ENCODE assay signal across 8 cellular contexts in genomic region chr9:4382722-4383317, GRCh38.
A peak's percentile ranks its signal among the peaks of the same experiment; 100 is the strongest.
DNase-seq lines count a peak whose midpoint lies in the region; ATAC-seq, FAIRE-seq and TF ChIP-seq lines count a peak whose summit lies in the region.

No MANE protein-coding gene starts in this region.

- intact Hi-C loops in GM12878 (cut with micrococcal nuclease; ENCODE audit: unreplicated experiment), result loop anchor here (1.0 to 10.0 kb wide), 6 partner anchors 104 to 602 kb away; partner anchors contain the start of gene JAK2
- intact Hi-C loops in lower lobe of right lung (cut with DNase I), result no loop called here

- H3K9me3 ChIP-seq in GM12878 (replicated peaks; ENCODE audit: control insufficient read depth, insufficient read depth, low read length) (no peaks in the 10 kb centered on the region), lower lobe of right lung (no peaks in the 10 kb centered on the region)

- no TSS peak for BruUV-seq in GM12878 (replicated peaks; lab: Mats Ljungman, UMichigan)

- H3K9ac ChIP-seq in GM12878 (ENCODE audit: control insufficient read depth, insufficient read depth, low read length), result no peak overlapping the region

- SMC1A ChIA-PET in GM12878 (lab: Charles Lee; ENCODE audit: uncharacterized antibody, unreplicated experiment), result interaction anchor here (1.0 to 7.4 kb wide), 6 partner anchors 133 to 354 kb away, joined by 3 to 63 read pairs (median 8); no protein-coding TSS in a partner anchor

- WGBS in GM12878 (ENCODE audit: insufficient coverage, insufficient replicate concordance, low lambda C conversion rate, missing lambda C conversion rate), result 9% methylated on average over 4 of the region's 4 CpGs

- CTCF ChIA-PET in GM12878 (lab: Yijun Ruan, JAX), result interaction anchor here (0.6 to 7.0 kb wide), 15 partner anchors 13 to 283 kb away, joined by 3 to 111 read pairs (median 4); partner anchors contain the start of gene SPATA6L

- H3K36me3 ChIP-seq in GM12878 (ENCODE audit: control insufficient read depth in 2 of 2, insufficient read depth in 2 of 2, low read length in 1 of 2) (no peaks in the 10 kb centered on the region), lower lobe of right lung (no peaks in the 10 kb centered on the region)

- H3K4me3 ChIP-seq in GM12878, result no peak overlapping the region
- H3K4me3 ChIP-seq in lower lobe of right lung, result no peak overlapping the region

- RAD21 ChIA-PET in GM12878 (lab: Charles Lee; ENCODE audit: unreplicated experiment), result interaction anchor here (0.9 to 3.7 kb wide), 5 partner anchors 136 to 358 kb away, joined by 3 to 23 read pairs (median 4); no protein-coding TSS in a partner anchor

- no peak for TF ChIP-seq EP300 in GM12878 (IDR thresholded peaks at IDR 0.05; ENCODE audit: borderline replicate concordance in 1 of 2, control insufficient read depth in 1 of 2, low read depth in 2 of 2, low read length in 2 of 2)

- TF ChIP-seq POLR2A in GM12878 (IDR thresholded peaks at IDR 0.05; ENCODE audit: low read depth, low read length) (no peak), GM18505 (IDR thresholded peaks at IDR 0.05; ENCODE audit: borderline replicate concordance, extremely low read depth, insufficient read depth, insufficient read length) (no peak)

- H2AFZ ChIP-seq in GM12878 (ENCODE audit: control insufficient read depth, low read depth, low read length), result peak overlapping the region; percentile 52

- ATAC-seq in GM18870 (IDR thresholded peaks at IDR 0.05; ENCODE audit: unreplicated experiment) (peak; percentile 57), GM12878 (peak; percentile 87), lower lobe of right lung (peak in 1 of 2 donors; percentile 46), GM18505 (IDR thresholded peaks at IDR 0.05; ENCODE audit: unreplicated experiment) (no peak), HG03135 (IDR thresholded peaks at IDR 0.05; ENCODE audit: unreplicated experiment) (no peak)

- FAIRE-seq in GM12878 (lab: Jason Lieb, UNC), result no peak

- H3K4me1 ChIP-seq in GM12878 (ENCODE audit: control insufficient read depth, insufficient read depth, low read length) (peaks cover 5% of the 10 kb centered on the region; the same call in 1 of the 2 replicates), lower lobe of right lung (no peaks in the 10 kb centered on the region)

- TF ChIP-seq CTCF in GM12878 (IDR thresholded peaks at IDR 0.05 in 2 of 3, conservative IDR thresholded peaks at IDR 0.05 in 1 of 3; ENCODE audit: control insufficient read depth in 2 of 3, extremely low read depth in 1 of 3, insufficient read depth in 1 of 3, low read depth in 3 of 3, low read length in 3 of 3), result peak; percentile 51 to 73 (median 58); a peak in 5 of 6 replicates
- peak; percentile 57 for TF ChIP-seq CTCF in lower lobe of right lung (IDR thresholded peaks at IDR 0.05)

- peak; percentile 87 for TF ChIP-seq RAD21 in GM12878 (IDR thresholded peaks at IDR 0.05; ENCODE audit: insufficient read depth, low read depth, low read length)

- H3K4me2 ChIP-seq in GM12878 (ENCODE audit: control insufficient read depth, insufficient read depth), result no peak overlapping the region

- DNase-seq in COLO668 (lab: John Stamatoyannopoulos, UW; ENCODE audit: unreplicated experiment) (peak; percentile 22), NAMALWA (ENCODE audit: low spot score) (peak; percentile 53), GM12878 (ENCODE audit: low read depth, low spot score) (peak; percentile 40), lower lobe of right lung (no peak)
- no peak for DNase-seq in stimulated activated CD4-positive, alpha-beta T cell treated with anti-CD3 and anti-CD28 coated beads, Interleukin-12 subunit alpha, Interleukin-12 subunit beta, amount 100 ng/mL, for 4 hours

- POLR2A ChIA-PET in GM12878 (lab: Charles Lee), result no interaction called here

- H4K20me1 ChIP-seq in GM12878 (ENCODE audit: control insufficient read depth, insufficient read depth), result no peaks in the 10 kb centered on the region

- in situ Hi-C loops in GM12878 (cut with MboI), result loop anchor here (10.0 kb wide), 1 partner anchor 162 kb away; no protein-coding TSS in a partner anchor

- H3K27ac ChIP-seq in GM12878 (ENCODE audit: control insufficient read depth, insufficient read depth), result no peak overlapping the region
- H3K27ac ChIP-seq in lower lobe of right lung, result no peak overlapping the region

- H3K27me3 ChIP-seq in GM12878 (replicated peaks in 1 of 2; ENCODE audit: control insufficient read depth in 2 of 2, insufficient read depth in 2 of 2, low read length in 1 of 2) (no peaks in the 10 kb centered on the region), lower lobe of right lung (ENCODE audit: low read depth) (no peaks in the 10 kb centered on the region)

- H3K79me2 ChIP-seq in GM12878 (ENCODE audit: control insufficient read depth, insufficient read depth, low read length), result no peaks in the 10 kb centered on the region

TF ChIP-seq in GM12878, 131 proteins besides CTCF, POLR2A, EP300 and RAD21 (continues in another document):
- TF ChIP-seq MYB (IDR thresholded peaks at IDR 0.05; ENCODE audit: borderline replicate concordance, low read depth, low read length) (no peak), USF2 (IDR thresholded peaks at IDR 0.05; ENCODE audit: borderline replicate concordance, low read depth, low read length) (no peak), EGR1 (IDR thresholded peaks at IDR 0.05; ENCODE audit: borderline replicate concordance in 1 of 2, low read depth in 2 of 2, low read length in 2 of 2) (no peak), SMC3 (IDR thresholded peaks at IDR 0.05; ENCODE audit: borderline replicate concordance, low read length) (peak; percentile 70; the same call in 1 of the 2 replicates), FOXM1 (IDR thresholded peaks at IDR 0.05; ENCODE audit: low read depth, low read length) (peak; percentile 54; the same call in 1 of the 2 replicates), ZBED1 (IDR thresholded peaks at IDR 0.05; ENCODE audit: borderline replicate concordance) (no peak), ZBTB4 (CRISPR knock-in tag; IDR thresholded peaks at IDR 0.05) (no peak), REST (IDR thresholded peaks at IDR 0.05; ENCODE audit: low read depth, low read length) (no peak)

Comparison
In these comparisons a context has a peak if more than half of its experiments do, and no peak if none do; other contexts are left out.
1. DNase-seq: peak in COLO668 (single experiment), NAMALWA (single experiment) and GM12878 (single experiment); none in lower lobe of right lung (single experiment) and stimulated activated CD4-positive, alpha-beta T cell treated with anti-CD3 and anti-CD28 coated beads, Interleukin-12 subunit alpha, Interleukin-12 subunit beta, amount 100 ng/mL, for 4 hours (single experiment).
2. ATAC-seq: peak in GM18870 (single experiment) and GM12878 (single experiment); none in GM18505 (single experiment) and HG03135 (single experiment).